Comparison of ENCODE assay signal across 8 cellular contexts in genomic region chr1:244322791-244323521, GRCh38.
DNase-seq lines count a peak whose midpoint lies in the region; ATAC-seq and TF ChIP-seq lines count a peak whose summit lies in the region.

No MANE protein-coding gene starts in this region.

- H4K20me1 ChIP-seq in PC-3 (ENCODE audit: low read length): no peaks in the 10 kb centered on the region

- DNase-seq in NCI-H526 (lab: John Stamatoyannopoulos, UW) (peak; percentile 11 to 54), NCI-H526 treated with DMSO at 0.1 percent for 48 hours (lab: John Stamatoyannopoulos, UW) (no peak), PC-3 (peak; percentile 99), cardiac fibroblast (ENCODE audit: low read depth in 2 of 2) (peak; percentile 97 to 99), tibial artery (peak; percentile 53 to 71), GM19238 (ENCODE audit: insufficient read length, low spot score) (no peak)

- peak overlapping the region; percentile 79 for H3K4me2 ChIP-seq in PC-3 (ENCODE audit: low read length)

- no peaks in the 10 kb centered on the region for H3K9me3 ChIP-seq in PC-3 (ENCODE audit: low read length)
- H3K9me3 ChIP-seq in tibial artery: no peaks in the 10 kb centered on the region

- POLR2A ChIA-PET in PC-3 (lab: Charles Lee; ENCODE audit: unreplicated experiment): interaction anchor here (0.6 kb wide), 1 partner anchor 91 kb away, joined by 7 read pairs; no protein-coding TSS in a partner anchor

- no peaks in the 10 kb centered on the region for H3K36me3 ChIP-seq in PC-3 (ENCODE audit: low read depth, low read length)
- H3K36me3 ChIP-seq in tibial artery: no peaks in the 10 kb centered on the region

- H3K4me3 ChIP-seq in PC-3 (ENCODE audit: low read length) (peak overlapping the region; percentile 52), cardiac fibroblast (replicated peaks in 1 of 2; ENCODE audit: low read depth in 2 of 2, low read length in 2 of 2) (no peak overlapping the region), tibial artery (peak overlapping the region in 1 of 2 donors; percentile 15)

- ATAC-seq in PC-3: peak; percentile 92
- ATAC-seq in GM18870 (IDR thresholded peaks at IDR 0.05; ENCODE audit: unreplicated experiment): no peak

- H3K9me2 ChIP-seq in PC-3 (replicated peaks; ENCODE audit: low read length): no peaks in the 10 kb centered on the region

- peaks cover 6% of the 10 kb centered on the region for H3F3A ChIP-seq in PC-3 (ENCODE audit: low read length, unreplicated experiment)

- H3K27ac ChIP-seq in PC-3 (ENCODE audit: low read length) (peak overlapping the region; percentile 87), layer of hippocampus (ENCODE audit: low read depth, low read length) (peak overlapping the region; percentile 49), tibial artery (peak overlapping the region; percentile 70 to 71)

- intact Hi-C loops in PC-3 (cut with micrococcal nuclease) (loop anchor here (1.0 to 2.0 kb wide), 5 partner anchors 24 to 129 kb away; no protein-coding TSS in a partner anchor), tibial artery (cut with DNase I; ENCODE audit: low total_unique reads) (no loop called here)

- no peaks in the 10 kb centered on the region for H3K79me2 ChIP-seq in PC-3 (ENCODE audit: low read length)

- no TSS peak for BruUV-seq in PC-3 (replicated peaks; lab: Mats Ljungman, UMichigan)

- H3K9ac ChIP-seq in PC-3 (ENCODE audit: low read length): peak overlapping the region; percentile 40

- TF ChIP-seq CTCF in PC-3 (conservative IDR thresholded peaks at IDR 0.05; ENCODE audit: low read depth, low read length) (no peak), cardiac fibroblast (IDR thresholded peaks at IDR 0.05; ENCODE audit: low read depth, low read length) (no peak), tibial artery (IDR thresholded peaks at IDR 0.05) (no peak)

- H3K27me3 ChIP-seq in PC-3 (ENCODE audit: low read length) (no peaks in the 10 kb centered on the region), layer of hippocampus (ENCODE audit: control insufficient read depth, insufficient read depth, low read length) (no peaks in the 10 kb centered on the region), tibial artery (no peaks in the 10 kb centered on the region)

- H3K4me1 ChIP-seq in PC-3 (ENCODE audit: insufficient read depth, low read length) (peaks cover 38% of the 10 kb centered on the region), tibial artery (peaks cover 0 to 37% (median 22%) of the 10 kb centered on the region in 4 donors)

- CTCF ChIA-PET in PC-3 (lab: Charles Lee): interaction anchor here (0.6 kb wide), 1 partner anchor 720 kb away, joined by 3 read pairs; no protein-coding TSS in a partner anchor

- H2AFZ ChIP-seq in PC-3 (ENCODE audit: low read length): peak overlapping the region; percentile 63

Comparison
In these comparisons a context has a peak if more than half of its experiments do, and no peak if none do; other contexts are left out.
1. DNase-seq: peak in NCI-H526 (2 of 2), PC-3 (single experiment), cardiac fibroblast (2 of 2) and tibial artery (2 of 2); none in NCI-H526 treated with DMSO at 0.1 percent for 48 hours (single experiment) and GM19238 (single experiment).
2. Peak in every context shown above with its lines, with median percentiles within 50 percentile points of each other: H3K27ac ChIP-seq.